Comparison of ENCODE assay signal across 8 cellular contexts in the genomic region with DNA sequence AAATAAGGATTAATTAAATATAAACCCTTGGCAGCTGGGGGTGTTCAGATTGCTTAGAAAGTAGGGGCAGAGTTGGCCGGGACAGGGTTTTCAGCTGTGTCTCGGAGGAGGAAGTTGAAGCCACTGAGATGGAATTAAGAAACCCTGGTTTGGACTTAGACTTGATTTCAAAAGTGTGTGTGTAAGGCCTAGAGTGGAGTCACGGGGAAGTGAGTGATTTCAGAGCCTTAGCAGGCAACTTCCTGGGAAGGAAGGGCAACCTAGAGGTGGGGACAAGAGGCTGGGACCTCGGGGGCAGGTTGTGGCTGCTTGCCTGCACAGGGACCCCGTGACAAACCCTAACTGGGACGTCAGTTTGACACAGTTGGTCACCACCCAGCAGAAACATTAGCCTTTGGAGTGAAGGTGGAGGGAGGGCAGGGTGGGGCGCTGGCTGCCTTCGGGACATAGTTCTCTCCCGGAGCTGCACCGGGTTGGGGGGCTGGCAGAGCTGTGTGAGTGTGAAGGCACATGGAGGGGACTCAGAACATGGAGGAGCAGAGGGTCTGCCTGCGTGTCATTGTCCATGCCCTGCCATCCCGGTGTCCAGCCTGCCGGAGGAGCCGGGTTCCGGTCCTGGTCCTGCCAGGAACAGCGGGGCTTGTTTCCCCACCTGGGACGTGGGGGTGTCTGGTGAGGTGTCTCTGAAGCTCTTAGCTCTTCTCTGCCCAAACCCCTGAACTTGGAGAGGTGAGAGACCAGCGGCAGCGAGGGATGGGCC. TPM values are rescaled to one million over a fixed set of nuclear protein-coding genes. Genes with fewer than 3 reads are reported as not detected.
DNase-seq lines count a peak whose midpoint lies in the region; ATAC-seq and TF ChIP-seq lines count a peak whose summit lies in the region.

No MANE protein-coding gene starts in this region.

- H3K4me3 ChIP-seq in adrenal gland = peak overlapping the region in 3 of 4 donors; percentile 1 to 91 (median 73)

- no peaks in the 10 kb centered on the region for H3K27me3 ChIP-seq in adrenal gland

- intact Hi-C loops in adrenal gland (cut with DNase I) = no loop called here

- TF ChIP-seq CTCF in adrenal gland (IDR thresholded peaks at IDR 0.05) = no peak

- H3K27me3 Mint-ChIP-seq in activated naive CD4-positive, alpha-beta T cell treated with anti-CD3 and anti-CD28 coated beads, Interleukin-2, amount 50 U/mL, for 24 hours = no peaks in the 10 kb centered on the region
- peaks cover 2 to 8% (median 5%) of the 10 kb centered on the region in 3 donors for H3K27me3 Mint-ChIP-seq in immature natural killer cell (ENCODE audit: low read depth in 3 of 3)

- 25 to 52% (median 46%) methylated on average over 12 to 19 of the region's 19 CpGs for WGBS in adrenal gland, 4 donors

- no peak for DNase-seq in activated naive CD4-positive, alpha-beta T cell treated with anti-CD3 and anti-CD28 coated beads, Interleukin-2, amount 50 U/mL, for 16 hours
- peak in 6 of 7 donors; percentile 55 to 72 (median 66) for DNase-seq in adrenal gland
- no peak for DNase-seq in immature natural killer cell
- DNase-seq in stimulated activated effector memory CD8-positive, alpha-beta T cell treated with anti-CD3 and anti-CD28 coated beads, Interleukin-12 subunit alpha, Interleukin-12 subunit beta, amount 100 ng/mL, for 72 hours (ENCODE audit: low spot score in 2 of 2) = no peak
- DNase-seq in NCI-H69 (lab: John Stamatoyannopoulos, UW) = no peak
- no peak for DNase-seq in NCI-H526 treated with DMSO at 0.1 percent for 48 hours (lab: John Stamatoyannopoulos, UW)

- peak overlapping the region; percentile 47 to 98 (median 91) for H3K27ac ChIP-seq in adrenal gland

- ATAC-seq in stimulated activated effector memory CD8-positive, alpha-beta T cell treated with anti-CD3 and anti-CD28 coated beads, Interleukin-12 subunit alpha, Interleukin-12 subunit beta, amount 100 ng/mL, for 72 hours = no peak
- no peak for ATAC-seq in HG03354 (IDR thresholded peaks at IDR 0.05; ENCODE audit: poor library complexity, severe bottlenecking, unreplicated experiment)

- H3K36me3 ChIP-seq in adrenal gland (replicated peaks in 1 of 2) = peaks cover 0 to 5% of the 10 kb centered on the region in 2 donors

- TF ChIP-seq POLR2A in adrenal gland (IDR thresholded peaks at IDR 0.05) = peak in 1 of 2 donors; percentile 48

- no peaks in the 10 kb centered on the region for H3K9me3 Mint-ChIP-seq in activated naive CD4-positive, alpha-beta T cell treated with anti-CD3 and anti-CD28 coated beads, Interleukin-2, amount 50 U/mL, for 24 hours
- no peaks in the 10 kb centered on the region for H3K9me3 Mint-ChIP-seq in immature natural killer cell
- no peaks in the 10 kb centered on the region for H3K9me3 Mint-ChIP-seq in stimulated activated effector memory CD8-positive, alpha-beta T cell treated with anti-CD3 and anti-CD28 coated beads, Interleukin-12 subunit alpha, Interleukin-12 subunit beta, amount 100 ng/mL, for 72 hours

- no peaks in the 10 kb centered on the region for H3K9me3 ChIP-seq in adrenal gland (replicated peaks in 1 of 3)

- H3K27ac Mint-ChIP-seq in activated naive CD4-positive, alpha-beta T cell treated with anti-CD3 and anti-CD28 coated beads, Interleukin-2, amount 50 U/mL, for 24 hours = peak overlapping the region; percentile 91
- peak overlapping the region in 4 of 6 donors; percentile 60 to 83 (median 69) for H3K27ac Mint-ChIP-seq in immature natural killer cell
- H3K27ac Mint-ChIP-seq in stimulated activated effector memory CD8-positive, alpha-beta T cell treated with anti-CD3 and anti-CD28 coated beads, Interleukin-12 subunit alpha, Interleukin-12 subunit beta, amount 100 ng/mL, for 72 hours = peak overlapping the region; percentile 91

- peaks cover 54 to 57% of the 10 kb centered on the region in 2 donors for H3K4me1 ChIP-seq in adrenal gland (replicated peaks in 1 of 2)

- peak overlapping the region; percentile 88 for H3K4me3 Mint-ChIP-seq in activated naive CD4-positive, alpha-beta T cell treated with anti-CD3 and anti-CD28 coated beads, Interleukin-2, amount 50 U/mL, for 24 hours
- H3K4me3 Mint-ChIP-seq in immature natural killer cell = peak overlapping the region; percentile 73 to 84 (median 80)
- H3K4me3 Mint-ChIP-seq in stimulated activated effector memory CD8-positive, alpha-beta T cell treated with anti-CD3 and anti-CD28 coated beads, Interleukin-12 subunit alpha, Interleukin-12 subunit beta, amount 100 ng/mL, for 72 hours = peak overlapping the region; percentile 82

- H3K4me1 Mint-ChIP-seq in activated naive CD4-positive, alpha-beta T cell treated with anti-CD3 and anti-CD28 coated beads, Interleukin-2, amount 50 U/mL, for 24 hours = peaks cover 33% of the 10 kb centered on the region
- H3K4me1 Mint-ChIP-seq in immature natural killer cell = peaks cover 31 to 33% of the 10 kb centered on the region in 2 donors
- H3K4me1 Mint-ChIP-seq in stimulated activated effector memory CD8-positive, alpha-beta T cell treated with anti-CD3 and anti-CD28 coated beads, Interleukin-12 subunit alpha, Interleukin-12 subunit beta, amount 100 ng/mL, for 72 hours = peaks cover 26% of the 10 kb centered on the region

- H3K36me3 Mint-ChIP-seq in activated naive CD4-positive, alpha-beta T cell treated with anti-CD3 and anti-CD28 coated beads, Interleukin-2, amount 50 U/mL, for 24 hours = no peaks in the 10 kb centered on the region
- H3K36me3 Mint-ChIP-seq in immature natural killer cell = no peaks in the 10 kb centered on the region
- peaks cover 29% of the 10 kb centered on the region for H3K36me3 Mint-ChIP-seq in stimulated activated effector memory CD8-positive, alpha-beta T cell treated with anti-CD3 and anti-CD28 coated beads, Interleukin-12 subunit alpha, Interleukin-12 subunit beta, amount 100 ng/mL, for 72 hours

RNA-seq across cellular contexts. Expression of gene BRI3, which starts 1.8 kb away (rescaled TPM):
- 100 to 1,000 TPM in 7 of 8 donors, 10 to 100 TPM in 1; 50.2 to 379 (median 209) TPM for total RNA-seq in adrenal gland
- 100 to 1,000 TPM; 165 to 204 (median 200) TPM for polyA plus RNA-seq in adrenal gland
- polyA plus RNA-seq in immature natural killer cell = 10 to 100 TPM; 15.8 to 18.3 (median 17.2) TPM

RNA-seq across cellular contexts. Expression of gene TECPR1, which starts 31.3 kb away (rescaled TPM):
- total RNA-seq in adrenal gland = 10 to 100 TPM; 10.9 to 35.0 (median 20.4) TPM
- 10 to 100 TPM in 2 of 3 donors, 1 to 10 TPM in 1; 6.2 to 36.4 (median 12.3) TPM for polyA plus RNA-seq in adrenal gland
- polyA plus RNA-seq in immature natural killer cell = 10 to 100 TPM in 1 of 3 donors, 1 to 10 TPM in 2; 5.2 to 12.3 (median 6.7) TPM

Comparison
In these comparisons a context has a peak if more than half of its experiments do, and no peak if none do; other contexts are left out.
1. DNase-seq: peak in adrenal gland (6 of 7); none in activated naive CD4-positive, alpha-beta T cell treated with anti-CD3 and anti-CD28 coated beads, Interleukin-2, amount 50 U/mL, for 16 hours (single experiment), immature natural killer cell (0 of 3), stimulated activated effector memory CD8-positive, alpha-beta T cell treated with anti-CD3 and anti-CD28 coated beads, Interleukin-12 subunit alpha, Interleukin-12 subunit beta, amount 100 ng/mL, for 72 hours (0 of 2), NCI-H69 (single experiment) and NCI-H526 treated with DMSO at 0.1 percent for 48 hours (single experiment).
2. RNA of gene BRI3, which starts 1.8 kb away (polyA plus RNA-seq): 165 to 204 TPM in adrenal gland; 15.8 to 18.3 TPM in immature natural killer cell; every median in the first group is over 4 times any median in the second.
3. Peak in every context shown above with its lines, with median percentiles within 50 percentile points of each other: H3K27ac Mint-ChIP-seq and H3K4me3 Mint-ChIP-seq.